8 cellular contexts compared by ENCODE assay signal in genomic region chr5:95842955-95843544, GRCh38. TPM values are rescaled to one million over a fixed set of nuclear protein-coding genes. Genes with fewer than 3 reads are reported as not detected.
DNase-seq lines count a peak whose midpoint lies in the region; ATAC-seq, FAIRE-seq and TF ChIP-seq lines count a peak whose summit lies in the region.

No MANE protein-coding gene starts in this region.

- H3K4me3 ChIP-seq in GM23338 (no peak overlapping the region), pancreas (no peak overlapping the region)

- DNase-seq in GM10266 (ENCODE audit: extremely low spot score) = peak; percentile 81
- peak; percentile 21 for DNase-seq in GM23338 (ENCODE audit: low spot score)
- DNase-seq in LHCN-M2 (ENCODE audit: low read depth) = peak; percentile 74
- DNase-seq in activated CD4-positive, alpha-beta T cell treated with anti-CD3 and anti-CD28 coated beads for 36 hours = peak; percentile 83
- DNase-seq in epidermal melanocyte (ENCODE audit: insufficient read length, low spot score) = peak; percentile 23
- peak in 2 of 6 donors; percentile 53 to 66 for DNase-seq in pancreas
- DNase-seq in NCI-H526 treated with DMSO at 0.1 percent for 48 hours (lab: John Stamatoyannopoulos, UW) = no peak
- no peak for DNase-seq in NCI-H510A treated with DMSO at 0.1 percent for 48 hours (lab: John Stamatoyannopoulos, UW)

- 0 out of 2 replicates have a peak overlapping the region, but pooled peaks have one; percentile 7 for H3K27ac Mint-ChIP-seq in GM23338
- peak overlapping the region; percentile 85 for H3K27ac Mint-ChIP-seq in activated CD4-positive, alpha-beta T cell treated with anti-CD3 and anti-CD28 coated beads for 36 hours

- H3K4me2 ChIP-seq in GM23338 = no peak overlapping the region

- no peak overlapping the region for H3K4me3 Mint-ChIP-seq in GM23338
- no peak overlapping the region for H3K4me3 Mint-ChIP-seq in activated CD4-positive, alpha-beta T cell treated with anti-CD3 and anti-CD28 coated beads for 36 hours

- H4K20me1 ChIP-seq in GM23338 (replicated peaks; ENCODE audit: insufficient read depth) = no peaks in the 10 kb centered on the region

- no peak for FAIRE-seq in pancreas (lab: Jason Lieb, UNC)

- H3K27ac ChIP-seq in GM23338 (ENCODE audit: low read depth) = no peak overlapping the region
- peak overlapping the region in 2 of 4 donors; percentile 16 to 22 for H3K27ac ChIP-seq in pancreas

- H3K9me3 ChIP-seq in pancreas = no peaks in the 10 kb centered on the region

- H3K36me3 ChIP-seq in GM23338 (ENCODE audit: insufficient read depth) (no peaks in the 10 kb centered on the region), pancreas (no peaks in the 10 kb centered on the region)

- CTCF ChIA-PET in activated CD4-positive, alpha-beta T cell treated with anti-CD3 and anti-CD28 coated beads for 36 hours (lab: Charles Lee) = interaction anchor here (0.7 to 6.8 kb wide), 14 partner anchors 7 to 198 kb away, joined by 3 to 53 read pairs (median 4); partner anchors contain the start of genes GLRX and RFESD

- H2AFZ ChIP-seq in GM23338 = peak overlapping the region; percentile 90

- H3K9me3 Mint-ChIP-seq in GM23338 = no peaks in the 10 kb centered on the region
- no peaks in the 10 kb centered on the region for H3K9me3 Mint-ChIP-seq in activated CD4-positive, alpha-beta T cell treated with anti-CD3 and anti-CD28 coated beads for 36 hours (ENCODE audit: low read depth)

- H3K4me1 ChIP-seq in GM23338 (ENCODE audit: insufficient read depth) (no peaks in the 10 kb centered on the region), pancreas (peaks cover 0 to 4% (median 0%) of the 10 kb centered on the region in 3 donors)

- intact Hi-C loops in activated CD4-positive, alpha-beta T cell treated with anti-CD3 and anti-CD28 coated beads for 36 hours (cut with DNase I, micrococcal nuclease) = loop anchor here (1.0 to 10.0 kb wide), 8 partner anchors 9 to 558 kb away; partner anchors contain the start of genes ARSK (in 1 of the 2), MCTP1 (in 1 of the 2) and SKIC3 (in 1 of the 2)
- intact Hi-C loops in pancreas (cut with DNase I) = loop anchor here in 1 of 3 donors (10.0 kb wide), 1 partner anchor 198 kb away; the partner anchor contains the start of gene RFESD

- ATAC-seq in GM23338 (peak; percentile 47; the same call in 2 of the 3 replicates), pancreas (peak in 3 of 4 donors; percentile 43 to 80 (median 68))
- peak; percentile 86 for ATAC-seq in activated CD4-positive, alpha-beta T cell treated with anti-CD3 and anti-CD28 coated beads for 36 hours

- POLR2A ChIA-PET in activated CD4-positive, alpha-beta T cell treated with anti-CD3 and anti-CD28 coated beads for 36 hours (lab: Charles Lee) = interaction anchor here (0.6 kb wide), 2 partner anchors 661 to 869 kb away, joined by 4 to 14 read pairs; no protein-coding TSS in a partner anchor

- H3K27me3 ChIP-seq in GM23338 (ENCODE audit: insufficient read depth) (no peaks in the 10 kb centered on the region), pancreas (no peaks in the 10 kb centered on the region)

- no peaks in the 10 kb centered on the region for H3K36me3 Mint-ChIP-seq in GM23338 (ENCODE audit: low read depth)
- no peaks in the 10 kb centered on the region for H3K36me3 Mint-ChIP-seq in activated CD4-positive, alpha-beta T cell treated with anti-CD3 and anti-CD28 coated beads for 36 hours (ENCODE audit: low read depth)

- H3K27me3 Mint-ChIP-seq in GM23338 (ENCODE audit: insufficient read depth, low read depth, poor library complexity) = no peaks in the 10 kb centered on the region
- H3K27me3 Mint-ChIP-seq in activated CD4-positive, alpha-beta T cell treated with anti-CD3 and anti-CD28 coated beads for 36 hours = peaks cover 2% of the 10 kb centered on the region

- H3K4me1 Mint-ChIP-seq in GM23338 = peaks cover 2% of the 10 kb centered on the region; the same call in 1 of the 3 replicates
- peaks cover 13% of the 10 kb centered on the region for H3K4me1 Mint-ChIP-seq in activated CD4-positive, alpha-beta T cell treated with anti-CD3 and anti-CD28 coated beads for 36 hours

- H3K9me2 ChIP-seq in GM23338 (ENCODE audit: insufficient read depth) = peaks cover 8% of the 10 kb centered on the region; the same call in 1 of the 2 replicates

- H3F3A ChIP-seq in GM23338 (replicated peaks; ENCODE audit: low read depth) = no peaks in the 10 kb centered on the region

- 74 to 76% methylated on average over 11 of the region's 11 CpGs for WGBS in pancreas, 2 donors

- no peaks in the 10 kb centered on the region for H3K79me2 ChIP-seq in GM23338 (replicated peaks; ENCODE audit: insufficient read depth)

- TF ChIP-seq CTCF in GM10266 (IDR thresholded peaks at IDR 0.05; ENCODE audit: control insufficient read depth, insufficient read depth, low read depth, missing control alignments) (peak; percentile 80), GM23338 (conservative IDR thresholded peaks at IDR 0.05; ENCODE audit: low read depth in 2 of 2) (peak in 1 of 2 experiments; percentile 41; a peak in 2 of 4 replicates), pancreas (IDR thresholded peaks at IDR 0.05) (no peak)

TF ChIP-seq in GM23338, 12 proteins besides CTCF, POLR2A, EP300 and RAD21 (continues in another document):
- TF ChIP-seq REST (IDR thresholded peaks at IDR 0.05; ENCODE audit: unreplicated experiment) (no peak), STAT1 (IDR thresholded peaks at IDR 0.05; ENCODE audit: unreplicated experiment) (no peak), NANOG (IDR thresholded peaks at IDR 0.05; ENCODE audit: borderline replicate concordance) (no peak)

RNA-seq across cellular contexts. Expression of gene GLRX, which starts 20.5 kb away (rescaled TPM):
- total RNA-seq in GM23338 (2014; rRNA removed; shearing (Covaris generic)) = 9.5 and 14.9 TPM in 2 replicates
- polyA plus RNA-seq in GM23338 (2016; fragmentation: Nextera tagmentation; extraction: Ambion mirVana) = 42.2 and 42.9 TPM in 2 replicates
- 108 and 119 TPM in 2 replicates for total RNA-seq in LHCN-M2 (2014; rRNA removed)
- 180 TPM for polyA plus RNA-seq in LHCN-M2 (2012)
- 10 to 100 TPM; 21.0 to 31.5 TPM for total RNA-seq in activated CD4-positive, alpha-beta T cell treated with anti-CD3 and anti-CD28 coated beads for 36 hours
- 10 to 100 TPM in 1 of 6 donors, 1 to 10 TPM in 5; 1.7 to 11.2 (median 4.4) TPM for total RNA-seq in pancreas
- polyA plus RNA-seq in pancreas = 10 to 100 TPM; 15.7 to 20.9 TPM

Comparison
In these comparisons a context has a peak if more than half of its experiments do, and no peak if none do; other contexts are left out.
1. DNase-seq: peak in GM10266 (single experiment), GM23338 (single experiment), LHCN-M2 (single experiment), activated CD4-positive, alpha-beta T cell treated with anti-CD3 and anti-CD28 coated beads for 36 hours (single experiment) and epidermal melanocyte (single experiment); none in NCI-H526 treated with DMSO at 0.1 percent for 48 hours (single experiment) and NCI-H510A treated with DMSO at 0.1 percent for 48 hours (single experiment).
2. Peak in every context shown above with its lines, with median percentiles within 50 percentile points of each other: ATAC-seq.